ENCODE assay signal across 8 cellular contexts in genomic region chr4:102430511-102430910, GRCh38.
DNase-seq lines count a peak whose midpoint lies in the region; ATAC-seq and TF ChIP-seq lines count a peak whose summit lies in the region.

No MANE protein-coding gene starts in this region.

- no peak for TF ChIP-seq POLR2A in body of pancreas (IDR thresholded peaks at IDR 0.05)

- H3K4me3 ChIP-seq in choroid plexus epithelial cell (ENCODE audit: low read depth, low read length) (peak overlapping the region; percentile 52), mucosa of stomach (ENCODE audit: low read length) (no peak overlapping the region), body of pancreas (peak overlapping the region in 1 of 2 donors; percentile 52)

- DNase-seq in LHCN-M2 (ENCODE audit: low read depth) (peak; percentile 45), choroid plexus epithelial cell (ENCODE audit: low read depth) (peak; percentile 42), body of pancreas (no peak)
- no peak for DNase-seq in stimulated activated CD4-positive, alpha-beta T cell treated with anti-CD3 and anti-CD28 coated beads, Interleukin-15, amount 100 ng/mL, for 24 hours
- DNase-seq in stimulated activated CD4-positive, alpha-beta T cell treated with anti-CD3 and anti-CD28 coated beads, Interleukin-4, amount 100 ng/mL, for 4 hours: no peak

- H3K4me1 ChIP-seq in mucosa of stomach (ENCODE audit: control insufficient read depth, insufficient read depth, low read length) (no peaks in the 10 kb centered on the region), body of pancreas (no peaks in the 10 kb centered on the region)

- H3K9ac ChIP-seq in mucosa of stomach (ENCODE audit: low read length): peak overlapping the region; percentile 65

- no peaks in the 10 kb centered on the region for H3K9me3 ChIP-seq in mucosa of stomach (ENCODE audit: control insufficient read depth, low read length)
- no peaks in the 10 kb centered on the region for H3K9me3 ChIP-seq in body of pancreas

- WGBS in body of pancreas, 2 donors: 14 to 21% methylated on average over 2 of the region's 2 CpGs

- no peak for TF ChIP-seq CTCF in choroid plexus epithelial cell (conservative IDR thresholded peaks at IDR 0.05; ENCODE audit: low read depth, low read length)
- TF ChIP-seq CTCF in body of pancreas (IDR thresholded peaks at IDR 0.05): no peak

- H3K27me3 ChIP-seq in mucosa of stomach (ENCODE audit: control insufficient read depth, insufficient read depth, low read length) (no peaks in the 10 kb centered on the region), body of pancreas (no peaks in the 10 kb centered on the region)

- intact Hi-C loops in body of pancreas (cut with DNase I): no loop called here

- H3K27ac ChIP-seq in body of pancreas: peak overlapping the region in 1 of 4 donors; percentile 68

- H3K36me3 ChIP-seq in mucosa of stomach (ENCODE audit: control insufficient read depth, insufficient read depth, low read length) (no peaks in the 10 kb centered on the region), body of pancreas (replicated peaks in 1 of 2; ENCODE audit: insufficient read depth in 1 of 2, low read depth in 2 of 2) (no peaks in the 10 kb centered on the region)

- ATAC-seq in GM18498 (IDR thresholded peaks at IDR 0.05; ENCODE audit: unreplicated experiment): peak; percentile 29
- no peak for ATAC-seq in GM18873 (IDR thresholded peaks at IDR 0.05; ENCODE audit: low FRiP score, unreplicated experiment)
- no peak for ATAC-seq in body of pancreas

Comparison
In these comparisons a context has a peak if more than half of its experiments do, and no peak if none do; other contexts are left out.
1. DNase-seq: peak in LHCN-M2 (single experiment) and choroid plexus epithelial cell (single experiment); none in stimulated activated CD4-positive, alpha-beta T cell treated with anti-CD3 and anti-CD28 coated beads, Interleukin-15, amount 100 ng/mL, for 24 hours (single experiment), stimulated activated CD4-positive, alpha-beta T cell treated with anti-CD3 and anti-CD28 coated beads, Interleukin-4, amount 100 ng/mL, for 4 hours (0 of 2) and body of pancreas (0 of 4).